In genomic region chr5:9170026-9170425, GRCh38 we compare ENCODE assay signal across 21 cellular contexts.
"Had no signal": no experiment of that assay in that cellular context is flagged by ENCODE, and none has a peak within 500 bp of the region (broad histone marks: within the 10 kb centered on the region; RNA-seq: fewer than 3 reads in every experiment).

No MANE protein-coding gene starts in this region.

- ATAC-seq: natural killer cell, T-cell had no signal

- H3K27ac ChIP-seq: neutrophil, skin epidermis, tibial nerve, vagina, WERI-Rb-1 had no signal

- H3K36me3 ChIP-seq: neutrophil, tibial nerve, vagina, WERI-Rb-1 had no signal

- DNase-seq: activated CD4-positive, alpha-beta T cell treated with anti-CD3 and anti-CD28 coated beads, Interleukin-2, amount 50 U/mL, for 48 hours; activated naive CD4-positive, alpha-beta T cell treated with anti-CD3 and anti-CD28 coated beads, Interleukin-2, amount 10 ng/mL, durations not matched to agents 7 days and 5 days; activated T-cell treated with anti-CD3 and anti-CD28 coated beads, Interleukin-2, amount 50 U/mL, for 1 hour; central memory CD4-positive, alpha-beta T cell; cortex of kidney; effector CD4-positive, alpha-beta T cell; hippocampal formation; kidney glomerular epithelial cell; mesendoderm; natural killer cell; retina; stimulated activated CD4-positive, alpha-beta T cell treated with anti-CD3 and anti-CD28 coated beads, Interleukin-15, amount 100 ng/mL, for 24 hours; stimulated activated CD4-positive, alpha-beta T cell treated with anti-CD3 and anti-CD28 coated beads, Interleukin-4, amount 100 ng/mL, for 1 hour; stimulated activated naive CD4-positive, alpha-beta T cell; T-cell; T1000; WERI-Rb-1 had no signal

- H3K27me3 ChIP-seq: neutrophil, tibial nerve, vagina had no signal

- H3K4me3 ChIP-seq: skin epidermis, tibial nerve, vagina had no signal

- H3K4me1 ChIP-seq: vagina had no signal

- H3K9me3 ChIP-seq: neutrophil, tibial nerve, vagina had no signal
